In the genomic region with DNA sequence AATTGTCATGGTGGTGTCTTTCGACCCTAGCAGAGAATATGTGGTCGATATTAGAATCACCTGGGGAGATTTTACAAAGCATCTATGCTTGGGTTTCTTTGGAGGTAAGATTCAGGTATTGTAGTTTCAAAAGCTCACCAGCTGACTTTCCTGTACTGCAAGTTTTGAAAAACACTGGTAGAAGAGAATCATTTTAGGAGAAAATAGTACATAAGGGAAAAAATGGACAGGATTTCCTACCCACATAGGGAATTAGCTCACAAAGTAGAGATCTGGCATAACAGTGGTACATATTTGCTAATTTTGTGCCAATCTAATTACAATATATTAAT, we compare ENCODE assay signal across 1 cellular context.
TF ChIP-seq lines count a peak whose summit lies in the region.

No MANE protein-coding gene starts in this region.

TF ChIP-seq in H1, 55 proteins besides CTCF, POLR2A, EP300 and RAD21 (continued from another document):
- TF ChIP-seq, protein P1, sequence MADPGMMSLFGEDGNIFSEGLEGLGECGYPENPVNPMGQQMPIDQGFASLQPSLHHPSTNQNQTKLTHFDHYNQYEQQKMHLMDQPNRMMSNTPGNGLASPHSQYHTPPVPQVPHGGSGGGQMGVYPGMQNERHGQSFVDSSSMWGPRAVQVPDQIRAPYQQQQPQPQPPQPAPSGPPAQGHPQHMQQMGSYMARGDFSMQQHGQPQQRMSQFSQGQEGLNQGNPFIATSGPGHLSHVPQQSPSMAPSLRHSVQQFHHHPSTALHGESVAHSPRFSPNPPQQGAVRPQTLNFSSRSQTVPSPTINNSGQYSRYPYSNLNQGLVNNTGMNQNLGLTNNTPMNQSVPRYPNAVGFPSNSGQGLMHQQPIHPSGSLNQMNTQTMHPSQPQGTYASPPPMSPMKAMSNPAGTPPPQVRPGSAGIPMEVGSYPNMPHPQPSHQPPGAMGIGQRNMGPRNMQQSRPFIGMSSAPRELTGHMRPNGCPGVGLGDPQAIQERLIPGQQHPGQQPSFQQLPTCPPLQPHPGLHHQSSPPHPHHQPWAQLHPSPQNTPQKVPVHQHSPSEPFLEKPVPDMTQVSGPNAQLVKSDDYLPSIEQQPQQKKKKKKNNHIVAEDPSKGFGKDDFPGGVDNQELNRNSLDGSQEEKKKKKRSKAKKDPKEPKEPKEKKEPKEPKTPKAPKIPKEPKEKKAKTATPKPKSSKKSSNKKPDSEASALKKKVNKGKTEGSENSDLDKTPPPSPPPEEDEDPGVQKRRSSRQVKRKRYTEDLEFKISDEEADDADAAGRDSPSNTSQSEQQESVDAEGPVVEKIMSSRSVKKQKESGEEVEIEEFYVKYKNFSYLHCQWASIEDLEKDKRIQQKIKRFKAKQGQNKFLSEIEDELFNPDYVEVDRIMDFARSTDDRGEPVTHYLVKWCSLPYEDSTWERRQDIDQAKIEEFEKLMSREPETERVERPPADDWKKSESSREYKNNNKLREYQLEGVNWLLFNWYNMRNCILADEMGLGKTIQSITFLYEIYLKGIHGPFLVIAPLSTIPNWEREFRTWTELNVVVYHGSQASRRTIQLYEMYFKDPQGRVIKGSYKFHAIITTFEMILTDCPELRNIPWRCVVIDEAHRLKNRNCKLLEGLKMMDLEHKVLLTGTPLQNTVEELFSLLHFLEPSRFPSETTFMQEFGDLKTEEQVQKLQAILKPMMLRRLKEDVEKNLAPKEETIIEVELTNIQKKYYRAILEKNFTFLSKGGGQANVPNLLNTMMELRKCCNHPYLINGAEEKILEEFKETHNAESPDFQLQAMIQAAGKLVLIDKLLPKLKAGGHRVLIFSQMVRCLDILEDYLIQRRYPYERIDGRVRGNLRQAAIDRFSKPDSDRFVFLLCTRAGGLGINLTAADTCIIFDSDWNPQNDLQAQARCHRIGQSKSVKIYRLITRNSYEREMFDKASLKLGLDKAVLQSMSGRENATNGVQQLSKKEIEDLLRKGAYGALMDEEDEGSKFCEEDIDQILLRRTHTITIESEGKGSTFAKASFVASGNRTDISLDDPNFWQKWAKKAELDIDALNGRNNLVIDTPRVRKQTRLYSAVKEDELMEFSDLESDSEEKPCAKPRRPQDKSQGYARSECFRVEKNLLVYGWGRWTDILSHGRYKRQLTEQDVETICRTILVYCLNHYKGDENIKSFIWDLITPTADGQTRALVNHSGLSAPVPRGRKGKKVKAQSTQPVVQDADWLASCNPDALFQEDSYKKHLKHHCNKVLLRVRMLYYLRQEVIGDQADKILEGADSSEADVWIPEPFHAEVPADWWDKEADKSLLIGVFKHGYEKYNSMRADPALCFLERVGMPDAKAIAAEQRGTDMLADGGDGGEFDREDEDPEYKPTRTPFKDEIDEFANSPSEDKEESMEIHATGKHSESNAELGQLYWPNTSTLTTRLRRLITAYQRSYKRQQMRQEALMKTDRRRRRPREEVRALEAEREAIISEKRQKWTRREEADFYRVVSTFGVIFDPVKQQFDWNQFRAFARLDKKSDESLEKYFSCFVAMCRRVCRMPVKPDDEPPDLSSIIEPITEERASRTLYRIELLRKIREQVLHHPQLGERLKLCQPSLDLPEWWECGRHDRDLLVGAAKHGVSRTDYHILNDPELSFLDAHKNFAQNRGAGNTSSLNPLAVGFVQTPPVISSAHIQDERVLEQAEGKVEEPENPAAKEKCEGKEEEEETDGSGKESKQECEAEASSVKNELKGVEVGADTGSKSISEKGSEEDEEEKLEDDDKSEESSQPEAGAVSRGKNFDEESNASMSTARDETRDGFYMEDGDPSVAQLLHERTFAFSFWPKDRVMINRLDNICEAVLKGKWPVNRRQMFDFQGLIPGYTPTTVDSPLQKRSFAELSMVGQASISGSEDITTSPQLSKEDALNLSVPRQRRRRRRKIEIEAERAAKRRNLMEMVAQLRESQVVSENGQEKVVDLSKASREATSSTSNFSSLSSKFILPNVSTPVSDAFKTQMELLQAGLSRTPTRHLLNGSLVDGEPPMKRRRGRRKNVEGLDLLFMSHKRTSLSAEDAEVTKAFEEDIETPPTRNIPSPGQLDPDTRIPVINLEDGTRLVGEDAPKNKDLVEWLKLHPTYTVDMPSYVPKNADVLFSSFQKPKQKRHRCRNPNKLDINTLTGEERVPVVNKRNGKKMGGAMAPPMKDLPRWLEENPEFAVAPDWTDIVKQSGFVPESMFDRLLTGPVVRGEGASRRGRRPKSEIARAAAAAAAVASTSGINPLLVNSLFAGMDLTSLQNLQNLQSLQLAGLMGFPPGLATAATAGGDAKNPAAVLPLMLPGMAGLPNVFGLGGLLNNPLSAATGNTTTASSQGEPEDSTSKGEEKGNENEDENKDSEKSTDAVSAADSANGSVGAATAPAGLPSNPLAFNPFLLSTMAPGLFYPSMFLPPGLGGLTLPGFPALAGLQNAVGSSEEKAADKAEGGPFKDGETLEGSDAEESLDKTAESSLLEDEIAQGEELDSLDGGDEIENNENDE (IDR thresholded peaks at IDR 0.05; ENCODE audit: insufficient replicate concordance, low read length): no peak
